In the genomic region with DNA sequence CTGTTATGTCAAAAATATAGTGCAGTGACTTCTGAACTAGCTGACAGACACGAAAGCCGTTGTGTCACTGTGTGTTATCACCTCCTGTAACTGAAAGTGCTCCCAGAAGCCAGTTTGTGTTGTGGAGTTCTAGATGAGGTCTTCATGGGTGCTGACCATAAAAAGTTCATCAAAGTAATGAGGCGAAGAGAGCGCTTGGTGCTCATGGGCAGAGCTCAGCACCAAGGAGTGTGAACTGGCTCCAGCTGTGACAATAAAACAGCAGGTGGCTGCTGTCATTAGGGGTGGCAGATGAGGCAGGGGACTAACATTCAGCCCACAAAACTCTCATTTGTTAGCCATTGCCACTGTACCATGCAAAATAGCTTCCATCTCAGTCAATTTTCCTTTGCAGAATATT, we compare ENCODE assay signal across 23 cellular contexts.
A peak's percentile ranks its signal among the peaks of the same experiment; 100 is the strongest.
DNase-seq lines count a peak whose midpoint lies in the region; TF ChIP-seq lines count a peak whose summit lies in the region.
"Had no signal": no experiment of that assay in that cellular context is flagged by ENCODE, and none has a peak within 500 bp of the region (broad histone marks: within the 10 kb centered on the region; RNA-seq: fewer than 3 reads in every experiment).

No MANE protein-coding gene starts in this region.

- no peaks in the 10 kb centered on the region for H3K36me3 ChIP-seq in endodermal cell (ENCODE audit: control insufficient read depth, insufficient read depth, low read length)
- no peaks in the 10 kb centered on the region for H3K36me3 ChIP-seq in CD4-positive, alpha-beta memory T cell (ENCODE audit: insufficient read depth, low read length)
- H3K36me3 ChIP-seq: right lobe of liver had no signal

- DNase-seq in COLO668 (lab: John Stamatoyannopoulos, UW; ENCODE audit: unreplicated experiment): peak; percentile 88
- peak; percentile 53 for DNase-seq in NCI-H1105 treated with DMSO at 0.1 percent for 48 hours (lab: John Stamatoyannopoulos, UW)
- peak; percentile 96 for DNase-seq in NCI-H510A (lab: John Stamatoyannopoulos, UW)
- peak; percentile 73 for DNase-seq in endodermal cell
- no peak for DNase-seq in activated T-helper 1 cell treated with anti-CD3 and anti-CD28 coated beads, Interleukin-12 subunit alpha, Interleukin-12 subunit beta, Interleukin-2, Interleukin-4 antibody, amounts not matched to agents 30 ng/mL and 10 ng/mL and 1 ng/mL, durations not matched to agents 14 hours and 24 hours and 36 hours (ENCODE audit: low spot score)
- no peak for DNase-seq in CD4-positive, alpha-beta memory T cell
- no peak for DNase-seq in stimulated activated CD4-positive, alpha-beta T cell treated with anti-CD3 and anti-CD28 coated beads, Interleukin-4, amount 100 ng/mL, for 4 hours
- no peak for DNase-seq in stimulated activated CD4-positive, alpha-beta T cell treated with anti-CD3 and anti-CD28 coated beads, Interleukin-4, amount 100 ng/mL, for 24 hours
- DNase-seq: activated CD4-positive, alpha-beta memory T cell treated with anti-CD3 and anti-CD28 coated beads for 36 hours; activated CD8-positive, alpha-beta memory T cell treated with anti-CD3 and anti-CD28 coated beads, Interleukin-2, amount 50 U/mL, for 4 hours; anterior cingulate cortex; effector CD8-positive, alpha-beta T cell; erythroblast; KG1; kidney glomerular epithelial cell; MM.1S; NCI-H1694 treated with DMSO at 0.1 percent for 48 hours; right lobe of liver; SK-N-SH; stimulated activated naive B cell treated with anti-CD40 and anti-IgM and Interleukin-4, amounts not matched to agents 10 μg/mL and 1 μg/mL and 100 μg/mL, for 72 hours had no signal

- peaks cover 19% of the 10 kb centered on the region for H3K9me3 Mint-ChIP-seq in endodermal cell
- H3K9me3 Mint-ChIP-seq in activated T-helper 1 cell treated with anti-CD3 and anti-CD28 coated beads, Interleukin-12 subunit alpha, Interleukin-12 subunit beta, Interleukin-2, Interleukin-4 antibody, amounts not matched to agents 30 ng/mL and 10 ng/mL and 1 ng/mL, durations not matched to agents 14 hours and 24 hours and 36 hours: peaks cover 7% of the 10 kb centered on the region
- peaks cover 0 to 13% (median 7%) of the 10 kb centered on the region in 8 donors for H3K9me3 Mint-ChIP-seq in CD4-positive, alpha-beta memory T cell
- H3K9me3 Mint-ChIP-seq: activated T-helper 17 cell treated with anti-CD3 and anti-CD28 coated beads, Interleukin-2, amount 50 U/mL, for 72 hours; T-helper 1 cell treated with Interleukin-12 subunit alpha and Interleukin-12 subunit beta and Interleukin-4 antibody, amounts not matched to agents 30 μg/mL and 1 μg/mL, for 36 hours had no signal

- POLR2A ChIA-PET in CD4-positive, alpha-beta memory T cell (lab: Charles Lee; ENCODE audit: partially characterized antibody): no interaction called here

- no peak overlapping the region for H3K9ac ChIP-seq in endodermal cell (ENCODE audit: extremely low read depth, low read length, poor library complexity, severe bottlenecking)
- H3K9ac ChIP-seq: SK-N-SH had no signal

- H3K27me3 Mint-ChIP-seq in endodermal cell (ENCODE audit: insufficient read depth): no peaks in the 10 kb centered on the region
- H3K27me3 Mint-ChIP-seq in activated T-helper 1 cell treated with anti-CD3 and anti-CD28 coated beads, Interleukin-12 subunit alpha, Interleukin-12 subunit beta, Interleukin-2, Interleukin-4 antibody, amounts not matched to agents 30 ng/mL and 10 ng/mL and 1 ng/mL, durations not matched to agents 14 hours and 24 hours and 36 hours (ENCODE audit: insufficient read depth): no peaks in the 10 kb centered on the region
- no peaks in the 10 kb centered on the region for H3K27me3 Mint-ChIP-seq in CD4-positive, alpha-beta memory T cell
- H3K27me3 Mint-ChIP-seq: activated CD4-positive, alpha-beta memory T cell treated with anti-CD3 and anti-CD28 coated beads for 36 hours; activated naive CD8-positive, alpha-beta T cell; activated T-helper 17 cell treated with anti-CD3 and anti-CD28 coated beads, Interleukin-2, amount 50 U/mL, for 72 hours; stimulated activated naive B cell treated with anti-CD40 and anti-IgM and Interleukin-4, amounts not matched to agents 10 μg/mL and 1 μg/mL and 100 μg/mL, for 72 hours had no signal

- CTCF ChIA-PET in CD4-positive, alpha-beta memory T cell (lab: Charles Lee; ENCODE audit: partially characterized antibody): no interaction called here

- H3K27me3 ChIP-seq in endodermal cell (ENCODE audit: control insufficient read depth, insufficient read depth, low read length, poor library complexity, severe bottlenecking): no peaks in the 10 kb centered on the region
- no peaks in the 10 kb centered on the region for H3K27me3 ChIP-seq in CD4-positive, alpha-beta memory T cell (ENCODE audit: insufficient read depth, low read length)
- H3K27me3 ChIP-seq: right lobe of liver had no signal

- no peaks in the 10 kb centered on the region for H3K4me1 ChIP-seq in endodermal cell (ENCODE audit: control insufficient read depth, insufficient read depth, low read length)
- H3K4me1 ChIP-seq in CD4-positive, alpha-beta memory T cell (ENCODE audit: insufficient read depth, low read length): no peaks in the 10 kb centered on the region
- H3K4me1 ChIP-seq: right lobe of liver had no signal

- H3K4me3 Mint-ChIP-seq in endodermal cell: no peak overlapping the region
- H3K4me3 Mint-ChIP-seq in activated T-helper 1 cell treated with anti-CD3 and anti-CD28 coated beads, Interleukin-12 subunit alpha, Interleukin-12 subunit beta, Interleukin-2, Interleukin-4 antibody, amounts not matched to agents 30 ng/mL and 10 ng/mL and 1 ng/mL, durations not matched to agents 14 hours and 24 hours and 36 hours: no peak overlapping the region
- no peak overlapping the region for H3K4me3 Mint-ChIP-seq in CD4-positive, alpha-beta memory T cell
- H3K4me3 Mint-ChIP-seq: activated CD4-positive, alpha-beta memory T cell treated with anti-CD3 and anti-CD28 coated beads for 36 hours; activated naive CD8-positive, alpha-beta T cell; activated T-helper 17 cell treated with anti-CD3 and anti-CD28 coated beads, Interleukin-2, amount 50 U/mL, for 72 hours; stimulated activated naive B cell treated with anti-CD40 and anti-IgM and Interleukin-4, amounts not matched to agents 10 μg/mL and 1 μg/mL and 100 μg/mL, for 72 hours; T-helper 1 cell treated with Interleukin-12 subunit alpha and Interleukin-12 subunit beta and Interleukin-4 antibody, amounts not matched to agents 30 μg/mL and 1 μg/mL, for 36 hours had no signal

- WGBS in endodermal cell (ENCODE audit: insufficient coverage in 1 of 2, insufficient read length in 1 of 2), 2 experiments: 83 to 88% methylated on average over 2 to 4 of the region's 4 CpGs

- H3K4me1 Mint-ChIP-seq in endodermal cell: peaks cover 8% of the 10 kb centered on the region
- no peaks in the 10 kb centered on the region for H3K4me1 Mint-ChIP-seq in activated T-helper 1 cell treated with anti-CD3 and anti-CD28 coated beads, Interleukin-12 subunit alpha, Interleukin-12 subunit beta, Interleukin-2, Interleukin-4 antibody, amounts not matched to agents 30 ng/mL and 10 ng/mL and 1 ng/mL, durations not matched to agents 14 hours and 24 hours and 36 hours (ENCODE audit: low read depth)
- H3K4me1 Mint-ChIP-seq in CD4-positive, alpha-beta memory T cell: peaks cover 0 to 5% (median 3%) of the 10 kb centered on the region in 4 donors
- H3K4me1 Mint-ChIP-seq: activated T-helper 17 cell treated with anti-CD3 and anti-CD28 coated beads, Interleukin-2, amount 50 U/mL, for 72 hours had no signal

- no peak overlapping the region for H3K4me3 ChIP-seq in endodermal cell (ENCODE audit: low read length)
- H3K4me3 ChIP-seq in CD4-positive, alpha-beta memory T cell (ENCODE audit: low read length in 2 of 2): no peak overlapping the region
- H3K4me3 ChIP-seq: right lobe of liver had no signal

- no peaks in the 10 kb centered on the region for H3K9me3 ChIP-seq in endodermal cell (ENCODE audit: control insufficient read depth, low read length)
- H3K9me3 ChIP-seq in CD4-positive, alpha-beta memory T cell (ENCODE audit: control insufficient read depth in 1 of 2, low read length in 2 of 2): no peaks in the 10 kb centered on the region
- H3K9me3 ChIP-seq: right lobe of liver, SK-N-SH had no signal

- H3K27ac ChIP-seq in endodermal cell (ENCODE audit: low read depth, low read length): no peak overlapping the region
- H3K27ac ChIP-seq in CD4-positive, alpha-beta memory T cell (ENCODE audit: low read depth, low read length): no peak overlapping the region
- H3K27ac ChIP-seq: right lobe of liver had no signal

- no peak for TF ChIP-seq CTCF in endodermal cell (conservative IDR thresholded peaks at IDR 0.05)

- H3K36me3 Mint-ChIP-seq in endodermal cell (ENCODE audit: low read depth): peaks cover 7% of the 10 kb centered on the region
- no peaks in the 10 kb centered on the region for H3K36me3 Mint-ChIP-seq in activated T-helper 1 cell treated with anti-CD3 and anti-CD28 coated beads, Interleukin-12 subunit alpha, Interleukin-12 subunit beta, Interleukin-2, Interleukin-4 antibody, amounts not matched to agents 30 ng/mL and 10 ng/mL and 1 ng/mL, durations not matched to agents 14 hours and 24 hours and 36 hours (ENCODE audit: low read depth)
- peaks cover 12 to 25% of the 10 kb centered on the region in 2 donors for H3K36me3 Mint-ChIP-seq in CD4-positive, alpha-beta memory T cell

- intact Hi-C loops in activated T-helper 1 cell treated with anti-CD3 and anti-CD28 coated beads, Interleukin-12 subunit alpha, Interleukin-12 subunit beta, Interleukin-2, Interleukin-4 antibody, amounts not matched to agents 30 ng/mL and 10 ng/mL and 1 ng/mL, durations not matched to agents 14 hours and 24 hours and 36 hours (cut with micrococcal nuclease): no loop called here
- intact Hi-C loops in CD4-positive, alpha-beta memory T cell (cut with micrococcal nuclease): no loop called here

- no peak overlapping the region for H3K27ac Mint-ChIP-seq in endodermal cell
- H3K27ac Mint-ChIP-seq in activated T-helper 1 cell treated with anti-CD3 and anti-CD28 coated beads, Interleukin-12 subunit alpha, Interleukin-12 subunit beta, Interleukin-2, Interleukin-4 antibody, amounts not matched to agents 30 ng/mL and 10 ng/mL and 1 ng/mL, durations not matched to agents 14 hours and 24 hours and 36 hours: no peak overlapping the region
- no peak overlapping the region for H3K27ac Mint-ChIP-seq in CD4-positive, alpha-beta memory T cell
- H3K27ac Mint-ChIP-seq: activated CD4-positive, alpha-beta memory T cell treated with anti-CD3 and anti-CD28 coated beads for 36 hours; activated naive CD8-positive, alpha-beta T cell; activated T-helper 17 cell treated with anti-CD3 and anti-CD28 coated beads, Interleukin-2, amount 50 U/mL, for 72 hours; stimulated activated naive B cell treated with anti-CD40 and anti-IgM and Interleukin-4, amounts not matched to agents 10 μg/mL and 1 μg/mL and 100 μg/mL, for 72 hours; T-helper 1 cell treated with Interleukin-12 subunit alpha and Interleukin-12 subunit beta and Interleukin-4 antibody, amounts not matched to agents 30 μg/mL and 1 μg/mL, for 36 hours had no signal

Comparison
In these comparisons a context has a peak if more than half of its experiments do, and no peak if none do; other contexts are left out.
1. DNase-seq: peak in COLO668 (single experiment), NCI-H1105 treated with DMSO at 0.1 percent for 48 hours (single experiment), NCI-H510A (single experiment) and endodermal cell (single experiment); none in activated T-helper 1 cell treated with anti-CD3 and anti-CD28 coated beads, Interleukin-12 subunit alpha, Interleukin-12 subunit beta, Interleukin-2, Interleukin-4 antibody, amounts not matched to agents 30 ng/mL and 10 ng/mL and 1 ng/mL, durations not matched to agents 14 hours and 24 hours and 36 hours (single experiment), CD4-positive, alpha-beta memory T cell (0 of 5), stimulated activated CD4-positive, alpha-beta T cell treated with anti-CD3 and anti-CD28 coated beads, Interleukin-4, amount 100 ng/mL, for 4 hours (0 of 2) and stimulated activated CD4-positive, alpha-beta T cell treated with anti-CD3 and anti-CD28 coated beads, Interleukin-4, amount 100 ng/mL, for 24 hours (single experiment).